19 cellular contexts compared by ENCODE assay signal in genomic region chr6:142246960-142247359, GRCh38. TPM values are rescaled to one million over a fixed set of nuclear protein-coding genes. Genes with fewer than 3 reads are reported as not detected.
DNase-seq lines count a peak whose midpoint lies in the region; ATAC-seq and TF ChIP-seq lines count a peak whose summit lies in the region.
"Had no signal": no experiment of that assay in that cellular context is flagged by ENCODE, and none has a peak within 500 bp of the region (broad histone marks: within the 10 kb centered on the region; RNA-seq: fewer than 3 reads in every experiment).

No MANE protein-coding gene starts in this region.

- no peaks in the 10 kb centered on the region for H3K79me2 ChIP-seq in PC-3 (ENCODE audit: low read length)

- in situ Hi-C loops in GM13977 (cut with MboI; ENCODE audit: low pct_unique_long_range_greater_than_20kb, low sequenced_read_pairs, unreplicated experiment): no loop called here

- H3F3A ChIP-seq in PC-3 (ENCODE audit: low read length, unreplicated experiment): no peaks in the 10 kb centered on the region

- H3K9me3 ChIP-seq in PC-3 (ENCODE audit: low read length) (no peaks in the 10 kb centered on the region), tibial artery (no peaks in the 10 kb centered on the region)
- H3K9me3 ChIP-seq: body of pancreas, heart left ventricle had no signal

- H3K36me3 ChIP-seq in PC-3 (ENCODE audit: low read depth, low read length) (no peaks in the 10 kb centered on the region), tibial artery (no peaks in the 10 kb centered on the region)
- H3K36me3 ChIP-seq: heart left ventricle had no signal

- no peaks in the 10 kb centered on the region for H4K20me1 ChIP-seq in PC-3 (ENCODE audit: low read length)

- no peak overlapping the region for H3K4me2 ChIP-seq in PC-3 (ENCODE audit: low read length)

- H3K27me3 ChIP-seq in PC-3 (ENCODE audit: low read length): no peaks in the 10 kb centered on the region
- H3K27me3 ChIP-seq in tibial artery: no peaks in the 10 kb centered on the region
- H3K27me3 ChIP-seq: body of pancreas had no signal

- TF ChIP-seq CTCF in GM13977 (IDR thresholded peaks at IDR 0.05; ENCODE audit: extremely low read depth, insufficient read depth, missing control alignments) (no peak), PC-3 (conservative IDR thresholded peaks at IDR 0.05; ENCODE audit: low read depth, low read length) (no peak), tibial artery (IDR thresholded peaks at IDR 0.05) (no peak)

- POLR2A ChIA-PET in PC-3 (lab: Charles Lee; ENCODE audit: unreplicated experiment): no interaction called here

- BruUV-seq in PC-3 (replicated peaks; lab: Mats Ljungman, UMichigan): no TSS peak

- H3K9me2 ChIP-seq in PC-3 (replicated peaks; ENCODE audit: low read length): no peaks in the 10 kb centered on the region

- intact Hi-C loops in PC-3 (cut with micrococcal nuclease): no loop called here
- intact Hi-C loops in tibial artery (cut with DNase I; ENCODE audit: low total_unique reads): no loop called here

- no peak overlapping the region for H3K9ac ChIP-seq in PC-3 (ENCODE audit: low read length)

- CTCF ChIA-PET in PC-3 (lab: Charles Lee): no interaction called here

- H3K27ac ChIP-seq in PC-3 (ENCODE audit: low read length): no peak overlapping the region
- H3K27ac ChIP-seq in tibial artery: no peak overlapping the region
- H3K27ac ChIP-seq: body of pancreas, heart left ventricle had no signal

- H3K4me3 ChIP-seq in PC-3 (ENCODE audit: low read length) (no peak overlapping the region), tibial artery (no peak overlapping the region)
- H3K4me3 ChIP-seq: body of pancreas, heart left ventricle had no signal

- DNase-seq in GM13977 (ENCODE audit: low spot score) (peak; percentile 10), PC-3 (no peak), tibial artery (no peak), cerebellar cortex (ENCODE audit: low spot score) (no peak)
- DNase-seq: ACHN; activated CD4-positive, CD25-positive, alpha-beta regulatory T cell treated with anti-CD3 and anti-CD28 coated beads, Interleukin-2, amount 50 U/mL, for 72 hours; activated naive CD4-positive, alpha-beta T cell treated with anti-CD3 and anti-CD28 coated beads, Interleukin-2, amount 10 ng/mL, durations not matched to agents 7 days and 5 days; body of pancreas; EL; heart left ventricle; NCI-H1048; right cardiac atrium; stimulated activated CD4-positive, alpha-beta T cell treated with anti-CD3 and anti-CD28 coated beads, Interleukin-2, amount 100 ng/mL, for 24 hours; T-helper 17 cell had no signal

- no peaks in the 10 kb centered on the region for H3K4me1 ChIP-seq in PC-3 (ENCODE audit: insufficient read depth, low read length)
- no peaks in the 10 kb centered on the region for H3K4me1 ChIP-seq in tibial artery
- H3K4me1 ChIP-seq: body of pancreas, heart left ventricle had no signal

- peak; percentile 66 for ATAC-seq in GM19395 (IDR thresholded peaks at IDR 0.05; ENCODE audit: unreplicated experiment)
- peak; percentile 85 for ATAC-seq in HG02759 (IDR thresholded peaks at IDR 0.05; ENCODE audit: unreplicated experiment)
- ATAC-seq in HG03432 (IDR thresholded peaks at IDR 0.05; ENCODE audit: unreplicated experiment): peak; percentile 88
- ATAC-seq in PC-3: no peak
- no peak for ATAC-seq in HG03045 (IDR thresholded peaks at IDR 0.05; ENCODE audit: unreplicated experiment)
- ATAC-seq: body of pancreas, heart left ventricle, right cardiac atrium, Right ventricle myocardium inferior, T-helper 17 cell had no signal

- no peak overlapping the region for H2AFZ ChIP-seq in PC-3 (ENCODE audit: low read length)

RNA-seq across cellular contexts. Expression of gene ADGRG6, which starts 54.8 kb away (rescaled TPM):
- 50.4 and 73.2 TPM in 2 replicates for total RNA-seq in PC-3 (2014; rRNA removed)

Comparison
In these comparisons a context has a peak if more than half of its experiments do, and no peak if none do; other contexts are left out.
1. ATAC-seq: peak in GM19395 (single experiment), HG02759 (single experiment) and HG03432 (single experiment); none in PC-3 (single experiment) and HG03045 (single experiment).